In genomic region chr20:47784256-47784598, GRCh38 we compare ENCODE assay signal across 2 cellular contexts.
TF ChIP-seq lines count a peak whose summit lies in the region.

No MANE protein-coding gene starts in this region.

TF ChIP-seq in SK-N-SH, 30 proteins besides CTCF, POLR2A, EP300 and RAD21:
- TF ChIP-seq TEAD4 (IDR thresholded peaks at IDR 0.05; ENCODE audit: borderline replicate concordance, insufficient read depth): no peak
- no peak for TF ChIP-seq TAF1 (IDR thresholded peaks at IDR 0.05; ENCODE audit: borderline replicate concordance, low read depth, low read length)
- TF ChIP-seq, protein P1, sequence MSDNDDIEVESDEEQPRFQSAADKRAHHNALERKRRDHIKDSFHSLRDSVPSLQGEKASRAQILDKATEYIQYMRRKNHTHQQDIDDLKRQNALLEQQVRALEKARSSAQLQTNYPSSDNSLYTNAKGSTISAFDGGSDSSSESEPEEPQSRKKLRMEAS (IDR thresholded peaks at IDR 0.05; ENCODE audit: low read depth): no peak
- no peak for TF ChIP-seq NRF1 (IDR thresholded peaks at IDR 0.05; ENCODE audit: low read depth, low read length)
- TF ChIP-seq, protein P2, sequence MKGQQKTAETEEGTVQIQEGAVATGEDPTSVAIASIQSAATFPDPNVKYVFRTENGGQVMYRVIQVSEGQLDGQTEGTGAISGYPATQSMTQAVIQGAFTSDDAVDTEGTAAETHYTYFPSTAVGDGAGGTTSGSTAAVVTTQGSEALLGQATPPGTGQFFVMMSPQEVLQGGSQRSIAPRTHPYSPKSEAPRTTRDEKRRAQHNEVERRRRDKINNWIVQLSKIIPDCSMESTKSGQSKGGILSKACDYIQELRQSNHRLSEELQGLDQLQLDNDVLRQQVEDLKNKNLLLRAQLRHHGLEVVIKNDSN (IDR thresholded peaks at IDR 0.05; ENCODE audit: borderline replicate concordance, low read depth): no peak
- no peak for TF ChIP-seq MEF2A (IDR thresholded peaks at IDR 0.05; ENCODE audit: borderline replicate concordance, low read depth)
- TF ChIP-seq MXI1 (IDR thresholded peaks at IDR 0.05; ENCODE audit: low read depth, low read length): no peak
- TF ChIP-seq POLR2AphosphoS5 (IDR thresholded peaks at IDR 0.05; ENCODE audit: low read depth, low read length): no peak

TF ChIP-seq in SK-N-SH treated with all-trans-retinoic acid at 6 μM for 48 hours, 23 proteins besides CTCF, POLR2A, EP300 and RAD21 (continued from another document):
- no peak for TF ChIP-seq TCF4 (CRISPR knock-in tag; IDR thresholded peaks at IDR 0.05; ENCODE audit: borderline replicate concordance)
- TF ChIP-seq GLIS3 (CRISPR knock-in tag; IDR thresholded peaks at IDR 0.05): no peak
- TF ChIP-seq ZFP3 (CRISPR knock-in tag; IDR thresholded peaks at IDR 0.05): no peak
- no peak for TF ChIP-seq OSR1 (CRISPR knock-in tag; IDR thresholded peaks at IDR 0.05)
- TF ChIP-seq, protein P3, sequence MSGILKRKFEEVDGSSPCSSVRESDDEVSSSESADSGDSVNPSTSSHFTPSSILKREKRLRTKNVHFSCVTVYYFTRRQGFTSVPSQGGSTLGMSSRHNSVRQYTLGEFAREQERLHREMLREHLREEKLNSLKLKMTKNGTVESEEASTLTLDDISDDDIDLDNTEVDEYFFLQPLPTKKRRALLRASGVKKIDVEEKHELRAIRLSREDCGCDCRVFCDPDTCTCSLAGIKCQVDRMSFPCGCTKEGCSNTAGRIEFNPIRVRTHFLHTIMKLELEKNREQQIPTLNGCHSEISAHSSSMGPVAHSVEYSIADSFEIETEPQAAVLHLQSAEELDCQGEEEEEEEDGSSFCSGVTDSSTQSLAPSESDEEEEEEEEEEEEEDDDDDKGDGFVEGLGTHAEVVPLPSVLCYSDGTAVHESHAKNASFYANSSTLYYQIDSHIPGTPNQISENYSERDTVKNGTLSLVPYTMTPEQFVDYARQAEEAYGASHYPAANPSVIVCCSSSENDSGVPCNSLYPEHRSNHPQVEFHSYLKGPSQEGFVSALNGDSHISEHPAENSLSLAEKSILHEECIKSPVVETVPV (CRISPR knock-in tag; IDR thresholded peaks at IDR 0.05): no peak
- TF ChIP-seq ZNF8 (CRISPR knock-in tag; IDR thresholded peaks at IDR 0.05): no peak
- no peak for TF ChIP-seq PPARA (CRISPR knock-in tag; IDR thresholded peaks at IDR 0.05; ENCODE audit: borderline replicate concordance)
- no peak for TF ChIP-seq BACH2 (CRISPR knock-in tag; IDR thresholded peaks at IDR 0.05; ENCODE audit: borderline replicate concordance)
- no peak for TF ChIP-seq ZNF565 (CRISPR knock-in tag; conservative IDR thresholded peaks at IDR 0.05; ENCODE audit: low read depth)
- TF ChIP-seq ESRRG (CRISPR knock-in tag; IDR thresholded peaks at IDR 0.05): no peak
- TF ChIP-seq, protein P4, sequence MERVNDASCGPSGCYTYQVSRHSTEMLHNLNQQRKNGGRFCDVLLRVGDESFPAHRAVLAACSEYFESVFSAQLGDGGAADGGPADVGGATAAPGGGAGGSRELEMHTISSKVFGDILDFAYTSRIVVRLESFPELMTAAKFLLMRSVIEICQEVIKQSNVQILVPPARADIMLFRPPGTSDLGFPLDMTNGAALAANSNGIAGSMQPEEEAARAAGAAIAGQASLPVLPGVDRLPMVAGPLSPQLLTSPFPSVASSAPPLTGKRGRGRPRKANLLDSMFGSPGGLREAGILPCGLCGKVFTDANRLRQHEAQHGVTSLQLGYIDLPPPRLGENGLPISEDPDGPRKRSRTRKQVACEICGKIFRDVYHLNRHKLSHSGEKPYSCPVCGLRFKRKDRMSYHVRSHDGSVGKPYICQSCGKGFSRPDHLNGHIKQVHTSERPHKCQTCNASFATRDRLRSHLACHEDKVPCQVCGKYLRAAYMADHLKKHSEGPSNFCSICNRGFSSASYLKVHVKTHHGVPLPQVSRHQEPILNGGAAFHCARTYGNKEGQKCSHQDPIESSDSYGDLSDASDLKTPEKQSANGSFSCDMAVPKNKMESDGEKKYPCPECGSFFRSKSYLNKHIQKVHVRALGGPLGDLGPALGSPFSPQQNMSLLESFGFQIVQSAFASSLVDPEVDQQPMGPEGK (CRISPR knock-in tag; IDR thresholded peaks at IDR 0.05; ENCODE audit: borderline replicate concordance): no peak
- no peak for TF ChIP-seq ZNF70 (CRISPR knock-in tag; IDR thresholded peaks at IDR 0.05)
- TF ChIP-seq SNAI2 (CRISPR knock-in tag; IDR thresholded peaks at IDR 0.05): no peak
